8 cellular contexts compared by ENCODE assay signal in the genomic region with DNA sequence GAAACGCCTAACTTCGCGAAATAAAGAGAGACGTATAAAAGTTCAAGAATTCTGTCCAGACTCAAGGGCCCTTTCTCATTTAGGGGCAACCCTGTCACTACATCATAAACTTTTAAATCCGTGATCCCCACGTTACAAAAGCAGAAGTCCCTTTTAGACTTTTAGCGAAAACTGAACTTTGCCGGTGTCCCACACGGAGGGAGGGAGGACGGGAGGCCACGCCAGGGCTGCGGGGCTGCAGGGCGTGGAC. TPM values are rescaled to one million over a fixed set of nuclear protein-coding genes. Genes with fewer than 3 reads are reported as not detected.
DNase-seq lines count a peak whose midpoint lies in the region; ATAC-seq and TF ChIP-seq lines count a peak whose summit lies in the region.

No MANE protein-coding gene starts in this region.

- H3K79me1 ChIP-seq in mesenchymal stem cell (replicated peaks; ENCODE audit: low read length, poor library complexity, severe bottlenecking), result peaks cover 7% of the 10 kb centered on the region

- peak overlapping the region in 1 of 2 experiments; percentile 9 for H3K14ac ChIP-seq in mesenchymal stem cell (ENCODE audit: low read length in 2 of 2)

- H3K9me3 ChIP-seq in ascending aorta (no peaks in the 10 kb centered on the region), mesenchymal stem cell (ENCODE audit: control insufficient read depth, low read length) (no peaks in the 10 kb centered on the region)

- H3K36me3 ChIP-seq in ascending aorta (no peaks in the 10 kb centered on the region), mesenchymal stem cell (ENCODE audit: control insufficient read depth in 1 of 2, insufficient read depth in 2 of 2, low read depth in 1 of 2, low read length in 2 of 2) (peaks cover 0 to 3% of the 10 kb centered on the region in 2 experiments)

- peak overlapping the region in 1 of 2 experiments; percentile 95 for H2BK12ac ChIP-seq in mesenchymal stem cell (ENCODE audit: low read length in 2 of 2)

- H3K4me1 ChIP-seq in ascending aorta, result peaks cover 7 to 9% of the 10 kb centered on the region in 2 donors
- peaks cover 17% of the 10 kb centered on the region for H3K4me1 ChIP-seq in mesenchymal stem cell (ENCODE audit: control insufficient read depth, insufficient read depth, low read depth, low read length)

- no peak overlapping the region for H2AK5ac ChIP-seq in mesenchymal stem cell (ENCODE audit: low read length, severe bottlenecking)

- under 1% methylated on average over 13 of the region's 13 CpGs for whole genome bisulfite sequencing in mesenchymal stem cell

- H3K27me3 ChIP-seq in ascending aorta (no peaks in the 10 kb centered on the region), mesenchymal stem cell (ENCODE audit: control insufficient read depth in 1 of 2, insufficient read depth in 1 of 2, low read length in 2 of 2) (no peaks in the 10 kb centered on the region)

- ATAC-seq in HG03354 (IDR thresholded peaks at IDR 0.05; ENCODE audit: poor library complexity, severe bottlenecking, unreplicated experiment) (peak; percentile 23), GM21515 (IDR thresholded peaks at IDR 0.05; ENCODE audit: unreplicated experiment) (no peak)

- DNase-seq in ascending aorta (ENCODE audit: low spot score in 2 of 2), result no peak
- DNase-seq in mesenchymal stem cell, result no peak
- no peak for DNase-seq in NCI-H82 (lab: John Stamatoyannopoulos, UW)
- DNase-seq in NCI-H526 (lab: John Stamatoyannopoulos, UW), result no peak
- no peak for DNase-seq in NCI-H187 treated with DMSO at 0.1 percent for 48 hours (lab: John Stamatoyannopoulos, UW)

- H2BK15ac ChIP-seq in mesenchymal stem cell (ENCODE audit: low read depth, poor library complexity, severe bottlenecking), result peak overlapping the region; percentile 54

- H3K4me3 ChIP-seq in GM08714 (ENCODE audit: low read length), result peak overlapping the region; percentile 84
- peak overlapping the region; percentile 76 to 99 for H3K4me3 ChIP-seq in ascending aorta
- H3K4me3 ChIP-seq in mesenchymal stem cell (ENCODE audit: insufficient read depth in 1 of 2, low read depth in 1 of 2, low read length in 2 of 2), result peak overlapping the region; percentile 89 to 91

- H3K9ac ChIP-seq in mesenchymal stem cell (ENCODE audit: low read length), result peak overlapping the region; percentile 91

- no peak for TF ChIP-seq CTCF in ascending aorta (IDR thresholded peaks at IDR 0.05)

- peak overlapping the region; percentile 96 for H2BK120ac ChIP-seq in mesenchymal stem cell (ENCODE audit: low read depth, low read length)

- intact Hi-C loops in ascending aorta (cut with DNase I), result loop anchor here (5.0 kb wide), 1 partner anchor 72 kb away; no protein-coding TSS in a partner anchor

- H3K27ac ChIP-seq in ascending aorta (peak overlapping the region; percentile 54 to 62), mesenchymal stem cell (ENCODE audit: low read length, poor library complexity, severe bottlenecking) (peak overlapping the region; percentile 14)

- H3K23ac ChIP-seq in mesenchymal stem cell (ENCODE audit: low read length in 2 of 2), result peak overlapping the region in 1 of 2 experiments; percentile 59

- H3K4ac ChIP-seq in mesenchymal stem cell (ENCODE audit: low read depth in 1 of 2, low read length in 2 of 2), result peak overlapping the region; percentile 57 to 99

- peak overlapping the region; percentile 98 for H4K8ac ChIP-seq in mesenchymal stem cell (ENCODE audit: low read length)

- peak overlapping the region; percentile 2 for H2BK5ac ChIP-seq in mesenchymal stem cell (ENCODE audit: low read depth, low read length, poor library complexity, severe bottlenecking)

- H3K18ac ChIP-seq in mesenchymal stem cell (ENCODE audit: low read depth in 1 of 2, low read length in 2 of 2), result peak overlapping the region; percentile 95 to 100

- H4K91ac ChIP-seq in mesenchymal stem cell (ENCODE audit: low read length), result peak overlapping the region; percentile 97

- peak overlapping the region; percentile 94 for H3K4me2 ChIP-seq in mesenchymal stem cell (ENCODE audit: low read length, poor library complexity, severe bottlenecking)

- H2AFZ ChIP-seq in mesenchymal stem cell (ENCODE audit: low read depth, low read length), result no peak overlapping the region

RNA-seq across cellular contexts. Expression of gene F2R, which starts 0.5 kb away (rescaled TPM):
- total RNA-seq in ascending aorta, result 131 TPM
- 368 TPM for polyA plus RNA-seq in mesenchymal stem cell (2013, experiment 1 of 2)
- 390 TPM for polyA plus RNA-seq in mesenchymal stem cell (2013, experiment 2 of 2)
